19 cellular contexts compared by ENCODE assay signal in genomic region chr3:73471986-73472385, GRCh38.
DNase-seq lines count a peak whose midpoint lies in the region; ATAC-seq and TF ChIP-seq lines count a peak whose summit lies in the region.
"Had no signal": no experiment of that assay in that cellular context is flagged by ENCODE, and none has a peak within 500 bp of the region (broad histone marks: within the 10 kb centered on the region; RNA-seq: fewer than 3 reads in every experiment).

No MANE protein-coding gene starts in this region.

- H3K9me3 ChIP-seq in ectodermal cell (ENCODE audit: control insufficient read depth, low read length) (no peaks in the 10 kb centered on the region), iPS-18a (ENCODE audit: control insufficient read depth, low read depth, low read length) (no peaks in the 10 kb centered on the region), stomach smooth muscle (ENCODE audit: control insufficient read depth in 2 of 2, low read length in 2 of 2) (no peaks in the 10 kb centered on the region), right lobe of liver (no peaks in the 10 kb centered on the region), endodermal cell (ENCODE audit: control insufficient read depth, low read length) (no peaks in the 10 kb centered on the region)
- H3K9me3 ChIP-seq: Peyer's patch had no signal

- intact Hi-C loops in right lobe of liver (cut with DNase I) = no loop called here

- no peaks in the 10 kb centered on the region for H3K9me3 Mint-ChIP-seq in endodermal cell

- no peaks in the 10 kb centered on the region for H3K4me1 ChIP-seq in ectodermal cell (ENCODE audit: control insufficient read depth, insufficient read depth, low read length)
- peaks cover 8% of the 10 kb centered on the region for H3K4me1 ChIP-seq in iPS-18a (ENCODE audit: control insufficient read depth, low read depth, low read length)
- peaks cover 18% of the 10 kb centered on the region for H3K4me1 ChIP-seq in stomach smooth muscle (ENCODE audit: control insufficient read depth, insufficient read depth, low read length)
- H3K4me1 ChIP-seq in right lobe of liver = no peaks in the 10 kb centered on the region
- H3K4me1 ChIP-seq in endodermal cell (ENCODE audit: control insufficient read depth, insufficient read depth, low read length) = no peaks in the 10 kb centered on the region
- H3K4me1 ChIP-seq: Peyer's patch had no signal

- H3K4me1 Mint-ChIP-seq in endodermal cell = peaks cover 3% of the 10 kb centered on the region

- no peaks in the 10 kb centered on the region for H3K36me3 ChIP-seq in ectodermal cell (ENCODE audit: control insufficient read depth, insufficient read depth, low read length)
- H3K36me3 ChIP-seq in iPS-18a (ENCODE audit: control insufficient read depth, low read depth, low read length) = no peaks in the 10 kb centered on the region
- peaks cover 0 to 4% of the 10 kb centered on the region in 2 donors for H3K36me3 ChIP-seq in stomach smooth muscle (ENCODE audit: control insufficient read depth in 2 of 2, insufficient read depth in 2 of 2, low read length in 2 of 2)
- H3K36me3 ChIP-seq in right lobe of liver = no peaks in the 10 kb centered on the region
- peaks cover 3% of the 10 kb centered on the region for H3K36me3 ChIP-seq in endodermal cell (ENCODE audit: control insufficient read depth, insufficient read depth, low read length)
- H3K36me3 ChIP-seq: BLaER1, Peyer's patch had no signal

- H3K27me3 ChIP-seq in ectodermal cell (ENCODE audit: control insufficient read depth, insufficient read depth, low read length, poor library complexity, severe bottlenecking) (no peaks in the 10 kb centered on the region), iPS-18a (ENCODE audit: control insufficient read depth, insufficient read depth, low read length) (no peaks in the 10 kb centered on the region), stomach smooth muscle (ENCODE audit: control insufficient read depth in 1 of 2, insufficient read depth in 2 of 2, low read length in 2 of 2) (no peaks in the 10 kb centered on the region), right lobe of liver (no peaks in the 10 kb centered on the region), endodermal cell (ENCODE audit: control insufficient read depth, insufficient read depth, low read length, poor library complexity, severe bottlenecking) (no peaks in the 10 kb centered on the region)
- H3K27me3 ChIP-seq: Peyer's patch had no signal

- no peak overlapping the region for H3K9ac ChIP-seq in iPS-18a (ENCODE audit: low read length)
- no peak overlapping the region for H3K9ac ChIP-seq in stomach smooth muscle (ENCODE audit: low read length in 2 of 2)
- no peak overlapping the region for H3K9ac ChIP-seq in endodermal cell (ENCODE audit: extremely low read depth, low read length, poor library complexity, severe bottlenecking)
- H3K9ac ChIP-seq: BLaER1 had no signal

- no peaks in the 10 kb centered on the region for H3K36me3 Mint-ChIP-seq in endodermal cell (ENCODE audit: low read depth)
- H3K36me3 Mint-ChIP-seq: CD4-positive, alpha-beta memory T cell had no signal

- 60 to 78% methylated on average over 3 of the region's 3 CpGs for WGBS in ectodermal cell, 2 experiments
- WGBS in right lobe of liver (ENCODE audit: insufficient coverage, low coverage, low lambda C conversion rate, missing lambda C conversion rate) = 69% methylated on average over 3 of the region's 3 CpGs
- 70 to 87% methylated on average over 3 of the region's 3 CpGs for WGBS in endodermal cell (ENCODE audit: insufficient coverage in 1 of 2, insufficient read length in 1 of 2), 2 experiments

- DNase-seq in ELF-1 (ENCODE audit: low read depth, low spot score) = peak; percentile 66
- no peak for DNase-seq in right lobe of liver
- DNase-seq in endodermal cell = no peak
- DNase-seq: CD4-positive, alpha-beta memory T cell; DMS153; GF-D8; KBM-7; NCI-H1105; NCI-H1694; NCI-H2081 treated with DMSO at 0.1 percent for 48 hours; NCI-H510A; NK-92 treated with Interleukin-12 subunit alpha and Interleukin-12 subunit beta, amount 100 ng/mL, for 24 hours; Peyer's patch had no signal

- peak overlapping the region; percentile 18 for H3K27ac ChIP-seq in ectodermal cell (ENCODE audit: insufficient read depth, low read depth, low read length, poor library complexity, severe bottlenecking)
- peak overlapping the region; percentile 25 for H3K27ac ChIP-seq in iPS-18a (ENCODE audit: low read length)
- H3K27ac ChIP-seq in stomach smooth muscle (ENCODE audit: low read length) = peak overlapping the region; percentile 60
- H3K27ac ChIP-seq in right lobe of liver = no peak overlapping the region
- H3K27ac ChIP-seq in endodermal cell (ENCODE audit: low read depth, low read length) = no peak overlapping the region
- H3K27ac ChIP-seq: BLaER1, Peyer's patch had no signal

- H3K4me3 ChIP-seq in ectodermal cell (ENCODE audit: insufficient read depth, low read depth, low read length) (no peak overlapping the region), iPS-18a (ENCODE audit: low read length) (no peak overlapping the region), stomach smooth muscle (ENCODE audit: low read length in 2 of 2) (peak overlapping the region in 1 of 2 donors; percentile 29), right lobe of liver (no peak overlapping the region), endodermal cell (ENCODE audit: low read length) (no peak overlapping the region)
- H3K4me3 ChIP-seq: BLaER1, Peyer's patch had no signal

- TF ChIP-seq CTCF in right lobe of liver (IDR thresholded peaks at IDR 0.05) (no peak), endodermal cell (conservative IDR thresholded peaks at IDR 0.05) (no peak)

- no peak overlapping the region for H3K27ac Mint-ChIP-seq in endodermal cell
- H3K27ac Mint-ChIP-seq: CD4-positive, alpha-beta memory T cell had no signal

- no peaks in the 10 kb centered on the region for H3K27me3 Mint-ChIP-seq in endodermal cell (ENCODE audit: insufficient read depth)

- no peak for TF ChIP-seq POLR2A in right lobe of liver (IDR thresholded peaks at IDR 0.05)

- H3K4me3 Mint-ChIP-seq in endodermal cell = no peak overlapping the region
- H3K4me3 Mint-ChIP-seq: CD4-positive, alpha-beta memory T cell had no signal

- ATAC-seq in right lobe of liver = no peak
- ATAC-seq in GM18909 (IDR thresholded peaks at IDR 0.05; ENCODE audit: poor library complexity, unreplicated experiment) = no peak
- ATAC-seq: HepG2 had no signal

Comparison
In these comparisons a context has a peak if more than half of its experiments do, and no peak if none do; other contexts are left out.
1. H3K27ac ChIP-seq: peak in ectodermal cell (single experiment), iPS-18a (single experiment) and stomach smooth muscle (single experiment); none in right lobe of liver (0 of 3) and endodermal cell (single experiment).